Comparison of ENCODE assay signal across 10 cellular contexts in genomic region chr3:72274511-72275295, GRCh38.
DNase-seq lines count a peak whose midpoint lies in the region; ATAC-seq, FAIRE-seq and TF ChIP-seq lines count a peak whose summit lies in the region.
"Had no signal": no experiment of that assay in that cellular context is flagged by ENCODE, and none has a peak within 500 bp of the region (broad histone marks: within the 10 kb centered on the region; RNA-seq: fewer than 3 reads in every experiment).

No MANE protein-coding gene starts in this region.

- peak; percentile 55 for DNase-seq in Ammon's horn (ENCODE audit: low spot score)
- DNase-seq in GM23248, result peak; percentile 81
- peak; percentile 98 for DNase-seq in RPMI7951 (ENCODE audit: low read depth)
- DNase-seq in erythroblast (lab: John Stamatoyannopoulos, UW), result peak; percentile 60 to 72
- DNase-seq in pancreas, result peak in 1 of 6 donors; percentile 21
- DNase-seq in iPS-NIHi7 (ENCODE audit: extremely low spot score), result no peak
- DNase-seq in kidney, result no peak
- no peak for DNase-seq in GM10248 (ENCODE audit: extremely low spot score)

- CTCF ChIA-PET in GM10248 (lab: Yijun Ruan, JAX), result interaction anchor here (1.2 to 2.6 kb wide), 3 partner anchors 11 to 451 kb away, joined by 3 to 10 read pairs (median 3); no protein-coding TSS in a partner anchor

- H3F3A ChIP-seq in GM23248 (ENCODE audit: insufficient read depth), result peaks cover 24% of the 10 kb centered on the region

- intact Hi-C loops in pancreas (cut with DNase I), result no loop called here
- intact Hi-C loops in kidney (cut with DNase I), result no loop called here

- H3K9ac ChIP-seq in GM23248 (peak overlapping the region; percentile 48), kidney (ENCODE audit: low read length in 2 of 2) (no peak overlapping the region)

- H3K36me3 ChIP-seq in GM23248 (ENCODE audit: low read depth) (no peaks in the 10 kb centered on the region), pancreas (no peaks in the 10 kb centered on the region), kidney (ENCODE audit: control insufficient read depth in 1 of 2, insufficient read depth in 2 of 2, low read length in 2 of 2) (no peaks in the 10 kb centered on the region)
- H3K36me3 ChIP-seq: thyroid gland had no signal

- no peaks in the 10 kb centered on the region for H4K20me1 ChIP-seq in GM23248 (ENCODE audit: insufficient read depth)

- H3K4me3 ChIP-seq in GM23248 (peak overlapping the region; percentile 42), pancreas (no peak overlapping the region), kidney (ENCODE audit: low read length in 2 of 2) (peak overlapping the region in 1 of 2 donors; percentile 14)
- H3K4me3 ChIP-seq: thyroid gland had no signal

- peaks cover 30% of the 10 kb centered on the region for H3K4me1 ChIP-seq in GM23248 (ENCODE audit: insufficient read depth)
- H3K4me1 ChIP-seq in pancreas, result peaks cover 0 to 8% (median 1%) of the 10 kb centered on the region in 3 donors
- H3K4me1 ChIP-seq in kidney (ENCODE audit: control insufficient read depth in 1 of 2, insufficient read depth in 1 of 2, low read depth in 1 of 2, low read length in 2 of 2), result peaks cover 8 to 16% of the 10 kb centered on the region in 2 donors

- H3K9me3 ChIP-seq in GM23248 (ENCODE audit: low read depth), result no peaks in the 10 kb centered on the region
- H3K9me3 ChIP-seq in pancreas, result no peaks in the 10 kb centered on the region
- no peaks in the 10 kb centered on the region for H3K9me3 ChIP-seq in kidney (ENCODE audit: control insufficient read depth in 1 of 2, low read length in 2 of 2)
- H3K9me3 ChIP-seq: thyroid gland had no signal

- TF ChIP-seq CTCF in pancreas (IDR thresholded peaks at IDR 0.05) (no peak), kidney (IDR thresholded peaks at IDR 0.05; ENCODE audit: borderline replicate concordance, extremely low read depth, insufficient read depth) (no peak), GM10248 (IDR thresholded peaks at IDR 0.05; ENCODE audit: control extremely low read depth, extremely low read depth, low read depth, missing control alignments) (no peak)

- TF ChIP-seq POLR2A in erythroblast (IDR thresholded peaks at IDR 0.05; ENCODE audit: low read length), result no peak

- POLR2A ChIA-PET in GM10248 (lab: Yijun Ruan, JAX), result no interaction called here

- peak overlapping the region; percentile 72 for H3K4me2 ChIP-seq in GM23248 (ENCODE audit: unreplicated experiment)

- peak overlapping the region; percentile 56; the same call in 1 of the 2 replicates for H2AFZ ChIP-seq in GM23248

- in situ Hi-C loops in GM23248 (cut with MboI), result loop anchor here (25.0 kb wide), 1 partner anchor 562 kb away; no protein-coding TSS in a partner anchor

- H3K27ac ChIP-seq in GM23248, result peak overlapping the region; percentile 26
- no peak overlapping the region for H3K27ac ChIP-seq in pancreas
- no peak overlapping the region for H3K27ac ChIP-seq in kidney (ENCODE audit: low read depth in 2 of 2, low read length in 2 of 2)
- H3K27ac ChIP-seq: thyroid gland had no signal

- 14 to 15% methylated on average over 11 of the region's 11 CpGs for WGBS in GM23248 (ENCODE audit: low coverage in 1 of 2, low lambda C conversion rate in 2 of 2, missing lambda C conversion rate in 2 of 2), 2 experiments
- 44 to 47% methylated on average over 11 of the region's 11 CpGs for WGBS in pancreas, 2 donors

- no peaks in the 10 kb centered on the region for H3K9me2 ChIP-seq in GM23248 (ENCODE audit: insufficient read depth)

- no peaks in the 10 kb centered on the region for H3K79me2 ChIP-seq in GM23248 (ENCODE audit: insufficient read depth)

- peak in 3 of 4 donors; percentile 41 to 51 (median 49) for ATAC-seq in pancreas
- ATAC-seq: HCT116 had no signal

- H3K27me3 ChIP-seq in GM23248 (replicated peaks; ENCODE audit: insufficient read depth), result no peaks in the 10 kb centered on the region
- H3K27me3 ChIP-seq in pancreas, result no peaks in the 10 kb centered on the region
- H3K27me3 ChIP-seq: thyroid gland had no signal

- FAIRE-seq in pancreas (lab: Jason Lieb, UNC) (no peak), kidney (lab: Jason Lieb, UNC) (no peak)

Comparison
In these comparisons a context has a peak if more than half of its experiments do, and no peak if none do; other contexts are left out.
1. DNase-seq: peak in Ammon's horn (single experiment), GM23248 (single experiment), RPMI7951 (single experiment) and erythroblast (2 of 2); none in iPS-NIHi7 (single experiment), kidney (single experiment) and GM10248 (single experiment).